13 cellular contexts compared by ENCODE assay signal in genomic region chr6:20463396-20463795, GRCh38.
DNase-seq lines count a peak whose midpoint lies in the region; ATAC-seq and TF ChIP-seq lines count a peak whose summit lies in the region.
"Had no signal": no experiment of that assay in that cellular context is flagged by ENCODE, and none has a peak within 500 bp of the region (broad histone marks: within the 10 kb centered on the region; RNA-seq: fewer than 3 reads in every experiment).

No MANE protein-coding gene starts in this region.

- H3K4me3 ChIP-seq in GM12864 (ENCODE audit: low read depth, low read length) (no peak overlapping the region), aorta (ENCODE audit: low read length in 2 of 2) (no peak overlapping the region)

- WGBS in aorta, 2 donors, result 92 to 97% methylated on average over 5 of the region's 5 CpGs

- no peak for TF ChIP-seq CTCF in GM12864 (IDR thresholded peaks at IDR 0.05; ENCODE audit: low read depth, low read length, missing control alignments)

- no peaks in the 10 kb centered on the region for H3K9me3 ChIP-seq in aorta (ENCODE audit: control insufficient read depth, low read length)

- no peaks in the 10 kb centered on the region for H3K27me3 ChIP-seq in aorta (ENCODE audit: control insufficient read depth in 1 of 2, insufficient read depth in 2 of 2, low read length in 1 of 2)

- no peak overlapping the region for H3K27ac ChIP-seq in aorta (ENCODE audit: low read depth in 1 of 2, low read length in 2 of 2)

- intact Hi-C loops in aorta (cut with DNase I), result no loop called here

- peaks cover 0 to 4% of the 10 kb centered on the region in 2 donors for H3K4me1 ChIP-seq in aorta (ENCODE audit: control insufficient read depth in 1 of 2, insufficient read depth in 2 of 2, low read length in 2 of 2)

- peak; percentile 59 for ATAC-seq in GM19351 (IDR thresholded peaks at IDR 0.05; ENCODE audit: unreplicated experiment)
- peak; percentile 67 for ATAC-seq in HG02642 (IDR thresholded peaks at IDR 0.05; ENCODE audit: poor library complexity, unreplicated experiment)
- peak; percentile 63 for ATAC-seq in HG03565 (IDR thresholded peaks at IDR 0.05; ENCODE audit: unreplicated experiment)
- ATAC-seq in aorta (ENCODE audit: low FRiP score), result no peak
- ATAC-seq: SK-N-SH treated with all-trans-retinoic acid at 6 μM for 48 hours had no signal

- no peaks in the 10 kb centered on the region for H3K36me3 ChIP-seq in aorta (ENCODE audit: control insufficient read depth in 1 of 2, insufficient read depth in 2 of 2, low read length in 1 of 2)

- DNase-seq in GM12864 (ENCODE audit: low read depth) (peak; percentile 56), aorta (no peak), RKO (ENCODE audit: low spot score) (no peak), pons (ENCODE audit: low spot score) (no peak)
- no peak for DNase-seq in stimulated activated CD4-positive, alpha-beta T cell treated with anti-CD3 and anti-CD28 coated beads, Interleukin-2, amount 100 ng/mL, for 24 hours
- DNase-seq: activated naive CD4-positive, alpha-beta T cell; caudate nucleus; NCI-H1092 treated with DMSO at 0.1 percent for 48 hours; NCI-H82 had no signal
